Comparison of ENCODE assay signal across 24 cellular contexts in genomic region chr9:124877383-124877782, GRCh38. TPM values are rescaled to one million over a fixed set of nuclear protein-coding genes. Genes with fewer than 3 reads are reported as not detected.
"Had no signal": no experiment of that assay in that cellular context is flagged by ENCODE, and none has a peak within 500 bp of the region (broad histone marks: within the 10 kb centered on the region; RNA-seq: fewer than 3 reads in every experiment).

No MANE protein-coding gene starts in this region.

- H3K27ac ChIP-seq: left lung, prostate gland, right atrium auricular region had no signal

- H3K9me3 Mint-ChIP-seq: activated naive CD8-positive, alpha-beta T cell treated with anti-CD3 and anti-CD28 coated beads for 36 hours; neural crest cell; stimulated activated naive CD8-positive, alpha-beta T cell treated with anti-CD3 and anti-CD28 coated beads, Interleukin-15, amount 100 ng/mL, for 72 hours; WTC11 had no signal

- H3K4me3 ChIP-seq: left lung, prostate gland, right atrium auricular region had no signal

- H3K9me3 ChIP-seq: left lung, prostate gland, right atrium auricular region had no signal

- H3K4me3 Mint-ChIP-seq: activated naive CD8-positive, alpha-beta T cell treated with anti-CD3 and anti-CD28 coated beads for 36 hours; neural crest cell; stimulated activated naive CD8-positive, alpha-beta T cell treated with anti-CD3 and anti-CD28 coated beads, Interleukin-15, amount 100 ng/mL, for 72 hours; WTC11 had no signal

- ATAC-seq: stimulated activated naive CD8-positive, alpha-beta T cell treated with anti-CD3 and anti-CD28 coated beads, Interleukin-15, amount 100 ng/mL, for 72 hours; WTC11 had no signal

- H3K4me1 Mint-ChIP-seq: neural crest cell had no signal

- H3K27ac Mint-ChIP-seq: activated naive CD8-positive, alpha-beta T cell treated with anti-CD3 and anti-CD28 coated beads for 36 hours; stimulated activated naive CD8-positive, alpha-beta T cell treated with anti-CD3 and anti-CD28 coated beads, Interleukin-15, amount 100 ng/mL, for 72 hours had no signal

- H3K27me3 ChIP-seq: left lung, right atrium auricular region had no signal

- DNase-seq: activated CD4-positive, alpha-beta T cell treated with anti-CD3 and anti-CD28 coated beads for 4 hours; activated naive CD4-positive, alpha-beta T cell; activated naive CD8-positive, alpha-beta T cell treated with anti-CD3 and anti-CD28 coated beads for 36 hours; amniotic stem cell; hypothalamus; stimulated activated CD4-positive, alpha-beta T cell treated with anti-CD3 and anti-CD28 coated beads, Interleukin-12 subunit alpha, Interleukin-12 subunit beta, amount 100 ng/mL, for 4 hours; stimulated activated CD4-positive, alpha-beta T cell treated with anti-CD3 and anti-CD28 coated beads, Interleukin-1b, Interleukin-23, amount 100 ng/mL, for 48 hours; stimulated activated CD8-positive, alpha-beta memory T cell treated with anti-CD3 and anti-CD28 coated beads, Interleukin-4, amount 100 ng/mL, for 48 hours; stimulated activated naive CD8-positive, alpha-beta T cell treated with anti-CD3 and anti-CD28 coated beads, Interleukin-15, amount 100 ng/mL, for 72 hours; trophoblast cell had no signal

- H3K27me3 Mint-ChIP-seq: activated naive CD8-positive, alpha-beta T cell treated with anti-CD3 and anti-CD28 coated beads for 36 hours; stimulated activated naive CD8-positive, alpha-beta T cell treated with anti-CD3 and anti-CD28 coated beads, Interleukin-15, amount 100 ng/mL, for 72 hours had no signal

- FAIRE-seq: frontal cortex, keratinocyte had no signal

RNA-seq across cellular contexts. Expression of gene WDR38, which starts 24.1 kb away (rescaled TPM):
- total RNA-seq: activated naive CD8-positive, alpha-beta T cell treated with anti-CD3 and anti-CD28 coated beads for 36 hours; cardiac septum; dermis microvascular lymphatic vessel endothelial cell; epithelial cell of proximal tubule; fibroblast of lung; frontal cortex; lung microvascular endothelial cell; myocyte; neural crest cell; osteocyte; prostate gland; right atrium auricular region; WTC11 had no signal
- polyA plus RNA-seq: fibroblast of lung, keratinocyte had no signal
